In the genomic region with DNA sequence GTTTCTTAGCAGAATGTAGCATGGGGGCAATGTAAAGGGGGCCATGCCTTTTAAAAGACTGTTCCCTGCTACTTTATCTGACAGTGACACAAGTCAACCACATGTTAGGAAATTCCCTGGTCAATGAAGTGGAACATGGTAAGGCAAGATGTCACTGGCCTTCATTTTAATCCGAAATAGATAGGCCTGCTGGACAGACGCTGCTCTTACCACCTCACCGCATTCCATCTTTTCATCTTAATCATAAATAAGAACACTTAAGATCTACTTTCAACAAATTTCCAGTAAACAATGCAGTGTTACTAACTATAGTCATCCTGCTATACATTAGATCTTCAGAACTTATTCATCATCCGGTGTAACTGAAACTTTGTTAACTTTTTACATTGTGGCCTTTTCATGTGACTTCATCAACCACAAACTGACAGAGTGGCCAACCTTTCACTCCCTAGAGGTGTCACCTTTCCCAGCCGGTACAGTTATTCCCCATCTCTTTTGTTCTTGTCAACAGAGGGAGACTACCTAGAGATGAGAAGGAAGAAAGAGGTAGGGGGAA, we compare ENCODE assay signal across 8 cellular contexts. TPM values are rescaled to one million over a fixed set of nuclear protein-coding genes. Genes with fewer than 3 reads are reported as not detected.
DNase-seq lines count a peak whose midpoint lies in the region; ATAC-seq, FAIRE-seq and TF ChIP-seq lines count a peak whose summit lies in the region.

No MANE protein-coding gene starts in this region.

- H3K27me3 Mint-ChIP-seq in activated T-cell treated with anti-CD3 and anti-CD28 coated beads, Interleukin-2, amount 50 U/mL, for 24 hours, result peaks cover 16% of the 10 kb centered on the region

- H3K4me3 ChIP-seq in SK-N-SH (ENCODE audit: low read depth in 2 of 2, low read length in 1 of 2) (no peak overlapping the region), small intestine (ENCODE audit: low read depth in 1 of 2, low read length in 2 of 2) (no peak overlapping the region)

- no peak overlapping the region for H3K9ac ChIP-seq in SK-N-SH

- H3K9me3 ChIP-seq in SK-N-SH (no peaks in the 10 kb centered on the region), small intestine (ENCODE audit: control insufficient read depth, low read depth) (no peaks in the 10 kb centered on the region)

- peak in 1 of 2 experiments; percentile 65; a peak in 1 of 4 replicates for TF ChIP-seq EP300 in SK-N-SH (IDR thresholded peaks at IDR 0.05; ENCODE audit: borderline replicate concordance in 1 of 2, low read depth in 1 of 2, low read length in 1 of 2)

- DNase-seq in activated T-cell treated with anti-CD3 and anti-CD28 coated beads, Interleukin-2, amount 50 U/mL, for 24 hours, result no peak
- DNase-seq in activated T-cell treated with anti-CD3 and anti-CD28 coated beads for 4 hours (no peak), SK-N-SH (no peak), SIG-M5 treated with dmso at 0.1 percent for 504 hours (lab: John Stamatoyannopoulos, UW; ENCODE audit: unreplicated experiment) (no peak), NAMALWA (ENCODE audit: low spot score) (no peak), small intestine (no peak)
- DNase-seq in stimulated activated naive CD8-positive, alpha-beta T cell treated with anti-CD3 and anti-CD28 coated beads, Interleukin-15, Interleukin-2, amounts not matched to agents 100 U/mL and 50 U/mL, for 24 hours, result peak; percentile 21

- H3K9me3 Mint-ChIP-seq in activated T-cell treated with anti-CD3 and anti-CD28 coated beads, Interleukin-2, amount 50 U/mL, for 24 hours, result no peaks in the 10 kb centered on the region

- ATAC-seq in HG02885 (IDR thresholded peaks at IDR 0.05; ENCODE audit: poor library complexity, unreplicated experiment), result peak; percentile 94
- peak; percentile 89 for ATAC-seq in stimulated activated naive CD8-positive, alpha-beta T cell treated with anti-CD3 and anti-CD28 coated beads, Interleukin-15, Interleukin-2, amounts not matched to agents 100 U/mL and 50 U/mL, for 24 hours

- TF ChIP-seq RAD21 in SK-N-SH (IDR thresholded peaks at IDR 0.05; ENCODE audit: low read length), result no peak

- H3K9me2 ChIP-seq in SK-N-SH, result no peaks in the 10 kb centered on the region

- no peaks in the 10 kb centered on the region for H3K27me3 ChIP-seq in SK-N-SH (ENCODE audit: insufficient read depth)
- no peaks in the 10 kb centered on the region for H3K27me3 ChIP-seq in small intestine (ENCODE audit: control insufficient read depth in 2 of 2, insufficient read depth in 2 of 2, low read length in 2 of 2)

- H3K79me2 ChIP-seq in SK-N-SH (ENCODE audit: insufficient read depth), result no peaks in the 10 kb centered on the region

- CTCF ChIA-PET in SK-N-SH (lab: Yijun Ruan, JAX), result interaction anchor here (0.7 to 2.9 kb wide), 5 partner anchors 10 to 189 kb away, joined by 3 to 22 read pairs (median 4); no protein-coding TSS in a partner anchor

- FAIRE-seq in small intestine (lab: Jason Lieb, UNC), result no peak

- H3K36me3 ChIP-seq in SK-N-SH (replicated peaks in 1 of 2; ENCODE audit: control insufficient read depth in 1 of 2, insufficient read depth in 2 of 2, low read length in 1 of 2) (no peaks in the 10 kb centered on the region), small intestine (ENCODE audit: control insufficient read depth in 2 of 2, insufficient read depth in 2 of 2, low read length in 2 of 2) (no peaks in the 10 kb centered on the region)

- peak overlapping the region in 1 of 2 experiments; percentile 77; a peak in 2 of 4 replicates for H3K27ac ChIP-seq in SK-N-SH (ENCODE audit: low read depth in 2 of 2, low read length in 1 of 2)
- no peak overlapping the region for H3K27ac ChIP-seq in small intestine (ENCODE audit: low read depth in 1 of 2, low read length in 1 of 2)

- peak overlapping the region; percentile 75 for H3K27ac Mint-ChIP-seq in activated T-cell treated with anti-CD3 and anti-CD28 coated beads, Interleukin-2, amount 50 U/mL, for 24 hours

- H3K4me3 Mint-ChIP-seq in activated T-cell treated with anti-CD3 and anti-CD28 coated beads, Interleukin-2, amount 50 U/mL, for 24 hours, result no peak overlapping the region

- H3K4me1 ChIP-seq in SK-N-SH (ENCODE audit: control insufficient read depth in 1 of 2, insufficient read depth in 2 of 2, low read depth in 1 of 2, low read length in 1 of 2), result peaks cover 0 to 9% of the 10 kb centered on the region in 2 experiments; a peak in 1 of 4 replicates
- no peaks in the 10 kb centered on the region for H3K4me1 ChIP-seq in small intestine (ENCODE audit: control insufficient read depth in 2 of 2, insufficient read depth in 1 of 2, low read depth in 1 of 2, low read length in 1 of 2)

- H4K20me1 ChIP-seq in SK-N-SH (ENCODE audit: insufficient read depth), result no peaks in the 10 kb centered on the region

- no peaks in the 10 kb centered on the region for H3K36me3 Mint-ChIP-seq in activated T-cell treated with anti-CD3 and anti-CD28 coated beads, Interleukin-2, amount 50 U/mL, for 24 hours (ENCODE audit: low read depth)

- peak overlapping the region; percentile 50 for H2AFZ ChIP-seq in SK-N-SH (ENCODE audit: low read depth)

- H3K4me2 ChIP-seq in SK-N-SH, result no peak overlapping the region

- WGBS in SK-N-SH (ENCODE audit: low lambda C conversion rate), result 67% methylated on average over 5 of the region's 5 CpGs
- WGBS in small intestine, 3 donors, result 66 to 82% (median 70%) methylated on average over 5 of the region's 5 CpGs

- TF ChIP-seq CTCF in SK-N-SH (IDR thresholded peaks at IDR 0.05), result no peak

- peaks cover 26% of the 10 kb centered on the region for H3K4me1 Mint-ChIP-seq in activated T-cell treated with anti-CD3 and anti-CD28 coated beads, Interleukin-2, amount 50 U/mL, for 24 hours (ENCODE audit: low read depth)

- POLR2A ChIA-PET in SK-N-SH (lab: Yijun Ruan, JAX), result no interaction called here

- peaks cover 30% of the 10 kb centered on the region for H3F3A ChIP-seq in SK-N-SH (replicated peaks; ENCODE audit: insufficient read depth)

TF ChIP-seq in SK-N-SH, 30 proteins besides CTCF, POLR2A, EP300 and RAD21 (continues in another document):
- peak; percentile 34; the same call in 1 of the 2 replicates for TF ChIP-seq JUND (IDR thresholded peaks at IDR 0.05)
- no peak for TF ChIP-seq MEF2A (IDR thresholded peaks at IDR 0.05; ENCODE audit: borderline replicate concordance, low read depth)
- peak; percentile 48; the same call in 1 of the 2 replicates for TF ChIP-seq TCF12 (IDR thresholded peaks at IDR 0.05)
- no peak for TF ChIP-seq CHD2 (IDR thresholded peaks at IDR 0.05; ENCODE audit: low read length, partially characterized antibody)
- TF ChIP-seq, protein P1, sequence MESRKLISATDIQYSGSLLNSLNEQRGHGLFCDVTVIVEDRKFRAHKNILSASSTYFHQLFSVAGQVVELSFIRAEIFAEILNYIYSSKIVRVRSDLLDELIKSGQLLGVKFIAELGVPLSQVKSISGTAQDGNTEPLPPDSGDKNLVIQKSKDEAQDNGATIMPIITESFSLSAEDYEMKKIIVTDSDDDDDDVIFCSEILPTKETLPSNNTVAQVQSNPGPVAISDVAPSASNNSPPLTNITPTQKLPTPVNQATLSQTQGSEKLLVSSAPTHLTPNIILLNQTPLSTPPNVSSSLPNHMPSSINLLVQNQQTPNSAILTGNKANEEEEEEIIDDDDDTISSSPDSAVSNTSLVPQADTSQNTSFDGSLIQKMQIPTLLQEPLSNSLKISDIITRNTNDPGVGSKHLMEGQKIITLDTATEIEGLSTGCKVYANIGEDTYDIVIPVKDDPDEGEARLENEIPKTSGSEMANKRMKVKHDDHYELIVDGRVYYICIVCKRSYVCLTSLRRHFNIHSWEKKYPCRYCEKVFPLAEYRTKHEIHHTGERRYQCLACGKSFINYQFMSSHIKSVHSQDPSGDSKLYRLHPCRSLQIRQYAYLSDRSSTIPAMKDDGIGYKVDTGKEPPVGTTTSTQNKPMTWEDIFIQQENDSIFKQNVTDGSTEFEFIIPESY (IDR thresholded peaks at IDR 0.05; ENCODE audit: borderline replicate concordance, low read depth), result no peak
- TF ChIP-seq, protein P2, sequence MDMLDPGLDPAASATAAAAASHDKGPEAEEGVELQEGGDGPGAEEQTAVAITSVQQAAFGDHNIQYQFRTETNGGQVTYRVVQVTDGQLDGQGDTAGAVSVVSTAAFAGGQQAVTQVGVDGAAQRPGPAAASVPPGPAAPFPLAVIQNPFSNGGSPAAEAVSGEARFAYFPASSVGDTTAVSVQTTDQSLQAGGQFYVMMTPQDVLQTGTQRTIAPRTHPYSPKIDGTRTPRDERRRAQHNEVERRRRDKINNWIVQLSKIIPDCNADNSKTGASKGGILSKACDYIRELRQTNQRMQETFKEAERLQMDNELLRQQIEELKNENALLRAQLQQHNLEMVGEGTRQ (IDR thresholded peaks at IDR 0.05; ENCODE audit: borderline replicate concordance, low read depth, low read length), result no peak
- no peak for TF ChIP-seq GATA2 (CRISPR knock-in tag; IDR thresholded peaks at IDR 0.05)
- no peak for TF ChIP-seq TAF1 (IDR thresholded peaks at IDR 0.05; ENCODE audit: borderline replicate concordance, low read depth, low read length)
- no peak for TF ChIP-seq SIN3A (IDR thresholded peaks at IDR 0.05; ENCODE audit: borderline replicate concordance, low read depth, low read length)
- TF ChIP-seq, protein P3, sequence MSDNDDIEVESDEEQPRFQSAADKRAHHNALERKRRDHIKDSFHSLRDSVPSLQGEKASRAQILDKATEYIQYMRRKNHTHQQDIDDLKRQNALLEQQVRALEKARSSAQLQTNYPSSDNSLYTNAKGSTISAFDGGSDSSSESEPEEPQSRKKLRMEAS (IDR thresholded peaks at IDR 0.05; ENCODE audit: low read depth), result 0 out of 2 replicates have a peak, but pooled peaks have one; percentile 15
- TF ChIP-seq RXRA (IDR thresholded peaks at IDR 0.05; ENCODE audit: borderline replicate concordance, low read depth), result 0 out of 2 replicates have a peak, but pooled peaks have one; percentile 15
- no peak for TF ChIP-seq POLR2AphosphoS5 (IDR thresholded peaks at IDR 0.05; ENCODE audit: low read depth, low read length)
- TF ChIP-seq FOXM1 (IDR thresholded peaks at IDR 0.05; ENCODE audit: low read depth), result no peak
- no peak for TF ChIP-seq NRF1 (IDR thresholded peaks at IDR 0.05; ENCODE audit: low read depth, low read length)
- TF ChIP-seq, protein P4, sequence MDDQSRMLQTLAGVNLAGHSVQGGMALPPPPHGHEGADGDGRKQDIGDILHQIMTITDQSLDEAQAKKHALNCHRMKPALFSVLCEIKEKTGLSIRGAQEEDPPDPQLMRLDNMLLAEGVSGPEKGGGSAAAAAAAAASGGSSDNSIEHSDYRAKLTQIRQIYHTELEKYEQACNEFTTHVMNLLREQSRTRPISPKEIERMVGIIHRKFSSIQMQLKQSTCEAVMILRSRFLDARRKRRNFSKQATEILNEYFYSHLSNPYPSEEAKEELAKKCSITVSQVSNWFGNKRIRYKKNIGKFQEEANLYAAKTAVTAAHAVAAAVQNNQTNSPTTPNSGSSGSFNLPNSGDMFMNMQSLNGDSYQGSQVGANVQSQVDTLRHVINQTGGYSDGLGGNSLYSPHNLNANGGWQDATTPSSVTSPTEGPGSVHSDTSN (IDR thresholded peaks at IDR 0.05), result peak; percentile 51; the same call in 1 of the 2 replicates
- TF ChIP-seq ELF1 (IDR thresholded peaks at IDR 0.05), result no peak

RNA-seq across cellular contexts. Expression of a gene that starts 15.6 kb away (rescaled TPM):
- polyA plus RNA-seq in SK-N-SH (2012; rRNA removed) (not detected in 2 replicates), small intestine (1 to 10 TPM in 1 of 3 donors, under 1 TPM in 1, not detected in 1; 0.09 to 1.4 TPM)
- polyA plus RNA-seq in SK-N-SH (2012; cell fraction: cytosol; rRNA removed), result not detected in 2 replicates
- not detected in 2 replicates for polyA plus RNA-seq in SK-N-SH (2012; cell fraction: nucleus; rRNA removed)
